ENCODE assay signal across 8 cellular contexts in genomic region chr2:231393149-231394131, GRCh38. TPM values are rescaled to one million over a fixed set of nuclear protein-coding genes. Genes with fewer than 3 reads are reported as not detected.
DNase-seq lines count a peak whose midpoint lies in the region; ATAC-seq and TF ChIP-seq lines count a peak whose summit lies in the region.

No MANE protein-coding gene starts in this region.

- DNase-seq in GM10266 (ENCODE audit: extremely low spot score) (peak; percentile 81), GM20000 (ENCODE audit: low spot score) (peak; percentile 85), foreskin keratinocyte (no peak), NCI-H2171 treated with DMSO at 0.1 percent for 48 hours (lab: John Stamatoyannopoulos, UW) (no peak), dedifferentiated amniotic fluid mesenchymal stem cell (ENCODE audit: extremely low spot score) (no peak), Kasumi-1 (lab: John Stamatoyannopoulos, UW) (no peak)

- H3K36me3 ChIP-seq in OCI-LY3 (replicated peaks; ENCODE audit: low read depth, low read length): peaks cover 16% of the 10 kb centered on the region

- peak overlapping the region; percentile 100 for H3K9ac ChIP-seq in OCI-LY3 (ENCODE audit: low read length)

- no peaks in the 10 kb centered on the region for H3K27me3 ChIP-seq in OCI-LY3 (ENCODE audit: low read depth, low read length)
- peaks cover 35% of the 10 kb centered on the region for H3K27me3 ChIP-seq in foreskin keratinocyte

- H3K27ac ChIP-seq in OCI-LY3 (ENCODE audit: low read length) (peak overlapping the region; percentile 100), foreskin keratinocyte (no peak overlapping the region)

- H4K20me1 ChIP-seq in OCI-LY3 (ENCODE audit: insufficient read depth, low read length): peaks cover 8% of the 10 kb centered on the region

- peak overlapping the region; percentile 100 for H3K4me3 ChIP-seq in OCI-LY3 (ENCODE audit: low read length)

- H2AFZ ChIP-seq in OCI-LY3 (ENCODE audit: low read depth, low read length): no peak overlapping the region

- TF ChIP-seq CTCF in GM10266 (IDR thresholded peaks at IDR 0.05; ENCODE audit: control insufficient read depth, insufficient read depth, low read depth, missing control alignments) (peak; percentile 40), GM20000 (IDR thresholded peaks at IDR 0.05; ENCODE audit: extremely low read depth, missing control alignments) (no peak), OCI-LY3 (IDR thresholded peaks at IDR 0.05; ENCODE audit: low read depth, low read length) (peak; percentile 32; the same call in 1 of the 2 replicates), foreskin keratinocyte (conservative IDR thresholded peaks at IDR 0.05) (peak; percentile 35)

- H3K4me1 ChIP-seq in OCI-LY3 (ENCODE audit: low read length) (peaks cover 45% of the 10 kb centered on the region), foreskin keratinocyte (no peaks in the 10 kb centered on the region)

- ATAC-seq in foreskin keratinocyte (no peak), HG03039 (IDR thresholded peaks at IDR 0.05; ENCODE audit: unreplicated experiment) (no peak)

- H3K4me2 ChIP-seq in OCI-LY3 (ENCODE audit: low read length): peak overlapping the region; percentile 99

- no peaks in the 10 kb centered on the region for H3K9me3 ChIP-seq in OCI-LY3 (ENCODE audit: insufficient read depth, low read length)

- peaks cover 68% of the 10 kb centered on the region for H3K79me2 ChIP-seq in OCI-LY3 (ENCODE audit: low read length)

RNA-seq across cellular contexts. Expression of gene B3GNT7, which starts 2.1 kb away (rescaled TPM):
- total RNA-seq in foreskin keratinocyte: 0.07 and 0.10 TPM in 2 replicates
- 0.07 and 0.08 TPM in 2 replicates for polyA plus RNA-seq in foreskin keratinocyte

Comparison
In these comparisons a context has a peak if more than half of its experiments do, and no peak if none do; other contexts are left out.
1. DNase-seq: peak in GM10266 (single experiment) and GM20000 (single experiment); none in foreskin keratinocyte (0 of 2), NCI-H2171 treated with DMSO at 0.1 percent for 48 hours (single experiment), dedifferentiated amniotic fluid mesenchymal stem cell (single experiment) and Kasumi-1 (0 of 2).